Comparison of ENCODE assay signal across 9 cellular contexts in genomic region chr17:78474631-78475146, GRCh38.
DNase-seq lines count a peak whose midpoint lies in the region; ATAC-seq, FAIRE-seq and TF ChIP-seq lines count a peak whose summit lies in the region.
"Had no signal": no experiment of that assay in that cellular context is flagged by ENCODE, and none has a peak within 500 bp of the region (broad histone marks: within the 10 kb centered on the region; RNA-seq: fewer than 3 reads in every experiment).

No MANE protein-coding gene starts in this region.

- H2AK5ac ChIP-seq in H1 (ENCODE audit: low read depth, low read length): 0 out of 2 replicates have a peak overlapping the region, but pooled peaks have one; percentile 65

- H3K18ac ChIP-seq in H1 (ENCODE audit: extremely low read depth, low read length): no peak overlapping the region

- peak overlapping the region; percentile 27; the same call in 1 of the 2 replicates for H2BK12ac ChIP-seq in H1 (ENCODE audit: low read depth, low read length)

- no peak overlapping the region for H4K91ac ChIP-seq in H1 (replicated peaks; ENCODE audit: insufficient read length, low read length)

- WGBS in H1 (ENCODE audit: extremely low coverage in 1 of 2, insufficient coverage in 1 of 2, insufficient read length in 1 of 2, insufficient replicate concordance in 2 of 2, low coverage in 1 of 2, low lambda C conversion rate in 2 of 2, missing lambda C conversion rate in 1 of 2), 2 experiments: 84% methylated on average over 17 of the region's 18 CpGs; no CpG with 5 or more reads in 1 of the 2 experiments

- no peak for TF ChIP-seq EP300 in H1 (IDR thresholded peaks at IDR 0.05; ENCODE audit: borderline replicate concordance in 1 of 2, low read depth in 2 of 2, low read length in 2 of 2)

- H3K9ac ChIP-seq in H1 (replicated peaks in 1 of 4; ENCODE audit: extremely low read depth in 1 of 4, low read depth in 3 of 4, low read length in 3 of 4): no peak overlapping the region

- ATAC-seq in GM19452 (IDR thresholded peaks at IDR 0.05; ENCODE audit: unreplicated experiment) (peak; percentile 68), HG03159 (IDR thresholded peaks at IDR 0.05; ENCODE audit: unreplicated experiment) (peak; percentile 72)

- no peak overlapping the region for H3K23ac ChIP-seq in H1 (ENCODE audit: insufficient read length)

- H2BK5ac ChIP-seq in H1 (ENCODE audit: low read depth, low read length): no peak overlapping the region

- no peak for TF ChIP-seq POLR2A in H1 (IDR thresholded peaks at IDR 0.05; ENCODE audit: control extremely low read depth in 1 of 2, low read depth in 2 of 2, low read length in 2 of 2)

- H3K79me2 ChIP-seq in H1 (ENCODE audit: control insufficient read depth in 1 of 2, insufficient read depth in 2 of 2, low read length in 2 of 2): no peaks in the 10 kb centered on the region
- H3K79me2 ChIP-seq: hepatocyte had no signal

- TF ChIP-seq RAD21 in H1 (IDR thresholded peaks at IDR 0.05 in 1 of 2, conservative IDR thresholded peaks at IDR 0.05 in 1 of 2; ENCODE audit: low read depth in 2 of 2, low read length in 2 of 2): no peak

- POLR2A ChIA-PET in H1 (lab: Charles Lee; ENCODE audit: partially characterized antibody): no interaction called here

- no peak overlapping the region for H3K4me2 ChIP-seq in H1 (ENCODE audit: insufficient read depth in 1 of 2, low read depth in 2 of 2, low read length in 2 of 2)
- H3K4me2 ChIP-seq: hepatocyte had no signal

- no peak for TF ChIP-seq CTCF in GM10266 (IDR thresholded peaks at IDR 0.05; ENCODE audit: control insufficient read depth, insufficient read depth, low read depth, missing control alignments)
- no peak for TF ChIP-seq CTCF in H1 (IDR thresholded peaks at IDR 0.05; ENCODE audit: control extremely low read depth in 1 of 3, insufficient read depth in 1 of 3, low read depth in 1 of 3, low read length in 3 of 3)

- H4K5ac ChIP-seq in H1 (ENCODE audit: insufficient read length, low read depth, low read length): no peak overlapping the region

- H3K27ac ChIP-seq in H1 (ENCODE audit: low read depth, low read length): no peak overlapping the region
- H3K27ac ChIP-seq: hepatocyte had no signal

- H3K4ac ChIP-seq in H1 (replicated peaks; ENCODE audit: insufficient read length, low read depth, low read length): no peak overlapping the region

- H3K4me3 ChIP-seq in H1 (ENCODE audit: extremely low read depth in 1 of 4, insufficient read depth in 2 of 4, low read depth in 3 of 4, low read length in 4 of 4): no peak overlapping the region
- H3K4me3 ChIP-seq: hepatocyte had no signal

- H2BK15ac ChIP-seq in H1 (ENCODE audit: low read length): no peak overlapping the region

- no peaks in the 10 kb centered on the region for H3K79me1 ChIP-seq in H1 (ENCODE audit: low read depth, low read length)

- H4K8ac ChIP-seq in H1 (ENCODE audit: extremely low read depth, insufficient read depth, low read length): peak overlapping the region; percentile 12; the same call in 1 of the 2 replicates

- H3K9me3 ChIP-seq in H1 (ENCODE audit: insufficient read depth in 2 of 2, low read depth in 1 of 2, low read length in 1 of 2): no peaks in the 10 kb centered on the region

- H3K27me3 ChIP-seq in H1 (replicated peaks in 1 of 4; ENCODE audit: control insufficient read depth in 3 of 4, extremely low read depth in 1 of 4, insufficient read depth in 3 of 4, low read length in 3 of 4): no peaks in the 10 kb centered on the region
- H3K27me3 ChIP-seq: hepatocyte had no signal

- DNase-seq in GM10266 (ENCODE audit: extremely low spot score): peak; percentile 53
- DNase-seq in H1 (ENCODE audit: low read depth in 1 of 2, low spot score in 2 of 2): no peak
- DNase-seq in NCI-H2227 treated with DMSO at 0.1 percent for 48 hours (lab: John Stamatoyannopoulos, UW): no peak
- DNase-seq in A172 (ENCODE audit: low spot score): no peak
- DNase-seq in 8988T: no peak
- DNase-seq in NCI-H748 (lab: John Stamatoyannopoulos, UW; ENCODE audit: unreplicated experiment): no peak

- H3K36me3 ChIP-seq in H1 (ENCODE audit: control insufficient read depth in 2 of 4, insufficient read depth in 4 of 4, low read length in 3 of 4): no peaks in the 10 kb centered on the region

- H3K23me2 ChIP-seq in H1 (ENCODE audit: low read depth, low read length): peaks cover 13% of the 10 kb centered on the region

- H3K14ac ChIP-seq in H1 (ENCODE audit: insufficient read length): no peak overlapping the region

- H3K4me1 ChIP-seq in H1 (replicated peaks in 1 of 4; ENCODE audit: control insufficient read depth in 3 of 4, insufficient read depth in 4 of 4, low read length in 3 of 4): no peaks in the 10 kb centered on the region

- CTCF ChIA-PET in H1 (lab: Charles Lee; ENCODE audit: partially characterized antibody): interaction anchor here (1.4 kb wide), 1 partner anchor 29 kb away, joined by 5 read pairs; no protein-coding TSS in a partner anchor

- FAIRE-seq in H1 (lab: Jason Lieb, UNC): no peak

- no peak overlapping the region for H3K56ac ChIP-seq in H1 (replicated peaks; ENCODE audit: insufficient read length, low read depth, low read length)

- H2BK20ac ChIP-seq in H1 (ENCODE audit: low read length): no peak overlapping the region

- no peak overlapping the region for H2BK120ac ChIP-seq in H1 (replicated peaks; ENCODE audit: low read depth, low read length)

- H4K20me1 ChIP-seq in H1 (replicated peaks in 1 of 2; ENCODE audit: control insufficient read depth in 1 of 2, insufficient read depth in 2 of 2, low read length in 2 of 2): peaks cover 0 to 11% of the 10 kb centered on the region in 2 experiments

- H2AFZ ChIP-seq in H1 (ENCODE audit: low read length): no peak overlapping the region
- H2AFZ ChIP-seq: hepatocyte had no signal

TF ChIP-seq in H1, 55 proteins besides CTCF, POLR2A, EP300 and RAD21:
- TF ChIP-seq SIN3A (conservative IDR thresholded peaks at IDR 0.05 in 1 of 2, IDR thresholded peaks at IDR 0.05 in 1 of 2; ENCODE audit: low read depth in 1 of 2, low read length in 2 of 2): no peak
- TF ChIP-seq, protein P1, sequence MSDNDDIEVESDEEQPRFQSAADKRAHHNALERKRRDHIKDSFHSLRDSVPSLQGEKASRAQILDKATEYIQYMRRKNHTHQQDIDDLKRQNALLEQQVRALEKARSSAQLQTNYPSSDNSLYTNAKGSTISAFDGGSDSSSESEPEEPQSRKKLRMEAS (IDR thresholded peaks at IDR 0.05): 0 out of 2 replicates have a peak, but pooled peaks have one; percentile 29
